3 cellular contexts compared by ENCODE assay signal in genomic region chr22:24414984-24415945, GRCh38.
TF ChIP-seq lines count a peak whose summit lies in the region.

No MANE protein-coding gene starts in this region.

TF ChIP-seq in SK-N-SH, 30 proteins besides CTCF, POLR2A, EP300 and RAD21:
- TF ChIP-seq MAX (IDR thresholded peaks at IDR 0.05; ENCODE audit: low read depth) (no peak), RCOR1 (IDR thresholded peaks at IDR 0.05; ENCODE audit: low read length) (no peak)
TF ChIP-seq in SK-N-SH: peak in this region for 0.

TF ChIP-seq in SK-N-SH treated with all-trans-retinoic acid at 6 μM for 48 hours, 23 proteins besides CTCF, POLR2A, EP300 and RAD21:
- TF ChIP-seq, protein P1, sequence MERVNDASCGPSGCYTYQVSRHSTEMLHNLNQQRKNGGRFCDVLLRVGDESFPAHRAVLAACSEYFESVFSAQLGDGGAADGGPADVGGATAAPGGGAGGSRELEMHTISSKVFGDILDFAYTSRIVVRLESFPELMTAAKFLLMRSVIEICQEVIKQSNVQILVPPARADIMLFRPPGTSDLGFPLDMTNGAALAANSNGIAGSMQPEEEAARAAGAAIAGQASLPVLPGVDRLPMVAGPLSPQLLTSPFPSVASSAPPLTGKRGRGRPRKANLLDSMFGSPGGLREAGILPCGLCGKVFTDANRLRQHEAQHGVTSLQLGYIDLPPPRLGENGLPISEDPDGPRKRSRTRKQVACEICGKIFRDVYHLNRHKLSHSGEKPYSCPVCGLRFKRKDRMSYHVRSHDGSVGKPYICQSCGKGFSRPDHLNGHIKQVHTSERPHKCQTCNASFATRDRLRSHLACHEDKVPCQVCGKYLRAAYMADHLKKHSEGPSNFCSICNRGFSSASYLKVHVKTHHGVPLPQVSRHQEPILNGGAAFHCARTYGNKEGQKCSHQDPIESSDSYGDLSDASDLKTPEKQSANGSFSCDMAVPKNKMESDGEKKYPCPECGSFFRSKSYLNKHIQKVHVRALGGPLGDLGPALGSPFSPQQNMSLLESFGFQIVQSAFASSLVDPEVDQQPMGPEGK (CRISPR knock-in tag; IDR thresholded peaks at IDR 0.05; ENCODE audit: borderline replicate concordance) = no peak
- TF ChIP-seq ESRRG (CRISPR knock-in tag; IDR thresholded peaks at IDR 0.05) (no peak), PPARA (CRISPR knock-in tag; IDR thresholded peaks at IDR 0.05; ENCODE audit: borderline replicate concordance) (no peak), ISL1 (CRISPR knock-in tag; IDR thresholded peaks at IDR 0.05) (no peak), ARNTL (CRISPR knock-in tag; IDR thresholded peaks at IDR 0.05; ENCODE audit: borderline replicate concordance, low read depth) (no peak), GLIS3 (CRISPR knock-in tag; IDR thresholded peaks at IDR 0.05) (no peak), SNAI2 (CRISPR knock-in tag; IDR thresholded peaks at IDR 0.05) (no peak), OSR1 (CRISPR knock-in tag; IDR thresholded peaks at IDR 0.05) (no peak), ZNF565 (CRISPR knock-in tag; conservative IDR thresholded peaks at IDR 0.05; ENCODE audit: low read depth) (no peak), ZFP3 (CRISPR knock-in tag; IDR thresholded peaks at IDR 0.05) (no peak), ZNF70 (CRISPR knock-in tag; IDR thresholded peaks at IDR 0.05) (no peak)
- TF ChIP-seq, protein P2, sequence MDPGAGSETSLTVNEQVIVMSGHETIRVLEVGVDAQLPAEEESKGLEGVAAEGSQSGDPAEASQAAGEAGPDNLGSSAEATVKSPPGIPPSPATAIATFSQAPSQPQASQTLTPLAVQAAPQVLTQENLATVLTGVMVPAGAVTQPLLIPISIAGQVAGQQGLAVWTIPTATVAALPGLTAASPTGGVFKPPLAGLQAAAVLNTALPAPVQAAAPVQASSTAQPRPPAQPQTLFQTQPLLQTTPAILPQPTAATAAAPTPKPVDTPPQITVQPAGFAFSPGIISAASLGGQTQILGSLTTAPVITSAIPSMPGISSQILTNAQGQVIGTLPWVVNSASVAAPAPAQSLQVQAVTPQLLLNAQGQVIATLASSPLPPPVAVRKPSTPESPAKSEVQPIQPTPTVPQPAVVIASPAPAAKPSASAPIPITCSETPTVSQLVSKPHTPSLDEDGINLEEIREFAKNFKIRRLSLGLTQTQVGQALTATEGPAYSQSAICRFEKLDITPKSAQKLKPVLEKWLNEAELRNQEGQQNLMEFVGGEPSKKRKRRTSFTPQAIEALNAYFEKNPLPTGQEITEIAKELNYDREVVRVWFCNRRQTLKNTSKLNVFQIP (CRISPR knock-in tag; IDR thresholded peaks at IDR 0.05; ENCODE audit: borderline replicate concordance, low read depth) = no peak
TF ChIP-seq in SK-N-SH treated with all-trans-retinoic acid at 6 μM for 48 hours: peak in this region for 0.

TF ChIP-seq in K562, 482 proteins besides CTCF, POLR2A, EP300 and RAD21:
- TF ChIP-seq RBM22 (IDR thresholded peaks at IDR 0.05; ENCODE audit: low read depth, low read length, poor library complexity, severe bottlenecking) (peak; percentile 28), HIVEP1 (CRISPR knock-in tag; IDR thresholded peaks at IDR 0.05) (no peak)
TF ChIP-seq in K562: peak in this region for 1.
